In genomic region chr16:30775381-30776099, GRCh38 we compare ENCODE assay signal across 1 cellular context.
TF ChIP-seq lines count a peak whose summit lies in the region.

No MANE protein-coding gene starts in this region.

TF ChIP-seq in HepG2, 621 proteins besides CTCF, POLR2A, EP300 and RAD21 (continued from another document and continues in another):
- peak; percentile 31 for TF ChIP-seq AKNA (CRISPR knock-in tag; IDR thresholded peaks at IDR 0.05; ENCODE audit: borderline replicate concordance)
- no peak for TF ChIP-seq TIGD3 (CRISPR knock-in tag; IDR thresholded peaks at IDR 0.05; ENCODE audit: borderline replicate concordance)
- peak; percentile 65; the same call in 1 of the 2 replicates for TF ChIP-seq KLF13 (CRISPR knock-in tag; IDR thresholded peaks at IDR 0.05)
- TF ChIP-seq ZNF850 (CRISPR knock-in tag; conservative IDR thresholded peaks at IDR 0.05) = no peak
- TF ChIP-seq PAF1 (CRISPR knock-in tag; IDR thresholded peaks at IDR 0.05) = no peak; the same call in 1 of the 2 replicates
- peak; percentile 60; the same call in 1 of the 2 replicates for TF ChIP-seq HOXA9 (CRISPR knock-in tag; IDR thresholded peaks at IDR 0.05; ENCODE audit: borderline replicate concordance)
- peak; percentile 90; the same call in 1 of the 2 replicates for TF ChIP-seq SMAD1 (CRISPR knock-in tag; IDR thresholded peaks at IDR 0.05; ENCODE audit: borderline replicate concordance, low read depth)
- no peak; the same call in 1 of the 2 replicates for TF ChIP-seq ZBTB7A (CRISPR knock-in tag; IDR thresholded peaks at IDR 0.05)
- TF ChIP-seq AFF4 (CRISPR knock-in tag; IDR thresholded peaks at IDR 0.05) = peak; percentile 69
- no peak; the same call in 1 of the 2 replicates for TF ChIP-seq PRMT3 (CRISPR knock-in tag; IDR thresholded peaks at IDR 0.05; ENCODE audit: borderline replicate concordance, low read depth)
- no peak; the same call in none of the 2 replicates for TF ChIP-seq ZBTB10 (CRISPR knock-in tag; IDR thresholded peaks at IDR 0.05; ENCODE audit: borderline replicate concordance)
- TF ChIP-seq TERF1 (CRISPR knock-in tag; IDR thresholded peaks at IDR 0.05) = 0 out of 2 replicates have a peak, but pooled peaks have one; percentile 29
- TF ChIP-seq RXRA (CRISPR knock-in tag; IDR thresholded peaks at IDR 0.05) = peak; percentile 86
- TF ChIP-seq ZNF607 (CRISPR knock-in tag; IDR thresholded peaks at IDR 0.05; ENCODE audit: borderline replicate concordance) = peak; percentile 96
- TF ChIP-seq ZNF569 (CRISPR knock-in tag; IDR thresholded peaks at IDR 0.05; ENCODE audit: borderline replicate concordance) = peak; percentile 97
- no peak for TF ChIP-seq ZNF615 (CRISPR knock-in tag; IDR thresholded peaks at IDR 0.05; ENCODE audit: borderline replicate concordance)
- no peak; the same call in 1 of the 2 replicates for TF ChIP-seq RARG (CRISPR knock-in tag; IDR thresholded peaks at IDR 0.05; ENCODE audit: low read depth)
- TF ChIP-seq NFKB2 (CRISPR knock-in tag; IDR thresholded peaks at IDR 0.05; ENCODE audit: borderline replicate concordance) = peak; percentile 87; the same call in 1 of the 2 replicates
- TF ChIP-seq HOMEZ (CRISPR knock-in tag; IDR thresholded peaks at IDR 0.05; ENCODE audit: low read depth) = peak; percentile 40; the same call in 1 of the 2 replicates
- TF ChIP-seq SRSF1 (optimal IDR thresholded peaks at IDR 0.05; ENCODE audit: low read depth, low read length) = peak; percentile 88
- TF ChIP-seq ZNF781 (CRISPR knock-in tag; IDR thresholded peaks at IDR 0.05; ENCODE audit: borderline replicate concordance, not compliant biosample characterization) = no peak
- TF ChIP-seq ZNF83 (CRISPR knock-in tag; IDR thresholded peaks at IDR 0.05; ENCODE audit: borderline replicate concordance) = 0 out of 2 replicates have a peak, but pooled peaks have one; percentile 84
- TF ChIP-seq DBP (CRISPR knock-in tag; IDR thresholded peaks at IDR 0.05; ENCODE audit: not compliant biosample characterization) = no peak
- no peak for TF ChIP-seq SIN3B (IDR thresholded peaks at IDR 0.05; ENCODE audit: low read length)
- TF ChIP-seq ZNF800 (CRISPR knock-in tag; IDR thresholded peaks at IDR 0.05) = peak; percentile 88
- TF ChIP-seq PAXIP1 (CRISPR knock-in tag; conservative IDR thresholded peaks at IDR 0.05) = peak; percentile 41; the same call in 1 of the 2 replicates
